18 cellular contexts compared by ENCODE assay signal in the genomic region with DNA sequence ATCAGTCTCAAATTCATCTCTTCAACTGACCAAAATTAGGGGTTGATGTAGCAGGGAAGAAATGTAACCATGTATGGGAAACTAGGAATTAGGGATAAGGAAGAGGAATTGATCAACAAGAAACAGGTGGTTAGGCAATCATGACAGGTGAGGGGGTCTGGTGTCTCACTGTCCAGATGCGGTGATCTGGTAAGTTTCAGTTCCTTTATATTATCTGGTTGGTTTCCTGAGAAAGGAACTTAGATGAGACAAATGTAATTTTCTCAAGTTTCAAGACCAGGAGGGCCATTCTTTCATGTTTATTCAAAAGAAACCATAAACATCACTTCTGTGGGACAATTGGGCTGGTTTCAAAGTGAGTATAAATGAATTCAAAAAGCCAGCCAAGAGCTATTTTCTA.
DNase-seq lines count a peak whose midpoint lies in the region; ATAC-seq, FAIRE-seq and TF ChIP-seq lines count a peak whose summit lies in the region.
"Had no signal": no experiment of that assay in that cellular context is flagged by ENCODE, and none has a peak within 500 bp of the region (broad histone marks: within the 10 kb centered on the region; RNA-seq: fewer than 3 reads in every experiment).

No MANE protein-coding gene starts in this region.

- intact Hi-C loops in GM12878 (cut with micrococcal nuclease; ENCODE audit: unreplicated experiment), result no loop called here
- intact Hi-C loops in Right ventricle myocardium inferior (cut with DNase I), result no loop called here

- H3K27ac ChIP-seq in GM12878 (ENCODE audit: control insufficient read depth, insufficient read depth), result no peak overlapping the region
- H3K27ac ChIP-seq: C4-2B, gastrocnemius medialis, stomach had no signal

- TF ChIP-seq EP300 in GM12878 (IDR thresholded peaks at IDR 0.05; ENCODE audit: borderline replicate concordance in 1 of 2, control insufficient read depth in 1 of 2, low read depth in 2 of 2, low read length in 2 of 2), result no peak

- in situ Hi-C loops in GM12878 (cut with MboI), result no loop called here

- no peaks in the 10 kb centered on the region for H3K79me2 ChIP-seq in GM12878 (ENCODE audit: control insufficient read depth, insufficient read depth, low read length)

- POLR2A ChIA-PET in GM12878 (lab: Charles Lee), result no interaction called here

- no peak overlapping the region for H3K4me2 ChIP-seq in GM12878 (ENCODE audit: control insufficient read depth, insufficient read depth)

- CTCF ChIA-PET in GM12878 (lab: Yijun Ruan, JAX), result no interaction called here

- no peak for TF ChIP-seq POLR2A in GM12878 (IDR thresholded peaks at IDR 0.05; ENCODE audit: low read depth, low read length)

- no TSS peak for BruUV-seq in GM12878 (replicated peaks; lab: Mats Ljungman, UMichigan)

- no peaks in the 10 kb centered on the region for H3K4me1 ChIP-seq in GM12878 (ENCODE audit: control insufficient read depth, insufficient read depth, low read length)
- H3K4me1 ChIP-seq: gastrocnemius medialis, stomach had no signal

- no peak for TF ChIP-seq RAD21 in GM12878 (IDR thresholded peaks at IDR 0.05; ENCODE audit: insufficient read depth, low read depth, low read length)

- peak; percentile 54 for FAIRE-seq in GM12878 (lab: Jason Lieb, UNC)

- no peaks in the 10 kb centered on the region for H4K20me1 ChIP-seq in GM12878 (ENCODE audit: control insufficient read depth, insufficient read depth)

- H2AFZ ChIP-seq in GM12878 (ENCODE audit: control insufficient read depth, low read depth, low read length), result no peak overlapping the region

- DNase-seq in GM12878 (ENCODE audit: low read depth, low spot score) (peak; percentile 9), Right ventricle myocardium inferior (ENCODE audit: missing footprints) (no peak), GOT3 (lab: John Stamatoyannopoulos, UW) (no peak), SW 1271 (lab: John Stamatoyannopoulos, UW) (no peak), putamen (ENCODE audit: low spot score) (no peak)
- DNase-seq: activated CD4-positive, alpha-beta T cell treated with anti-CD3 and anti-CD28 coated beads for 1 hour; gastrocnemius medialis; IMR-90; kidney glomerular epithelial cell; naive B cell; NCI-H1930; retina; stimulated activated CD4-positive, alpha-beta T cell treated with anti-CD3 and anti-CD28 coated beads, Interleukin-4, amount 100 ng/mL, for 24 hours; stomach had no signal

- no peak overlapping the region for H3K4me3 ChIP-seq in GM12878
- H3K4me3 ChIP-seq: gastrocnemius medialis, stomach had no signal

- SMC1A ChIA-PET in GM12878 (lab: Charles Lee; ENCODE audit: uncharacterized antibody, unreplicated experiment), result no interaction called here

- TF ChIP-seq CTCF in GM12878 (IDR thresholded peaks at IDR 0.05 in 2 of 3, conservative IDR thresholded peaks at IDR 0.05 in 1 of 3; ENCODE audit: control insufficient read depth in 2 of 3, extremely low read depth in 1 of 3, insufficient read depth in 1 of 3, low read depth in 3 of 3, low read length in 3 of 3), result no peak

- no peaks in the 10 kb centered on the region for H3K27me3 ChIP-seq in GM12878 (replicated peaks in 1 of 2; ENCODE audit: control insufficient read depth in 2 of 2, insufficient read depth in 2 of 2, low read length in 1 of 2)
- H3K27me3 ChIP-seq: gastrocnemius medialis, stomach had no signal

- 0% methylated on average over 1 of the region's 1 CpG for WGBS in GM12878 (ENCODE audit: insufficient coverage, insufficient replicate concordance, low lambda C conversion rate, missing lambda C conversion rate)

- H3K9ac ChIP-seq in GM12878 (ENCODE audit: control insufficient read depth, insufficient read depth, low read length), result no peak overlapping the region

- ATAC-seq in GM18909 (IDR thresholded peaks at IDR 0.05; ENCODE audit: poor library complexity, unreplicated experiment) (peak; percentile 91), GM21723 (IDR thresholded peaks at IDR 0.05; ENCODE audit: unreplicated experiment) (peak; percentile 93), HG03135 (IDR thresholded peaks at IDR 0.05; ENCODE audit: unreplicated experiment) (peak; percentile 93), GM12878 (peak; percentile 96), Right ventricle myocardium inferior (no peak)
- ATAC-seq: gastrocnemius medialis had no signal

- RAD21 ChIA-PET in GM12878 (lab: Charles Lee; ENCODE audit: unreplicated experiment), result no interaction called here

- no peaks in the 10 kb centered on the region for H3K36me3 ChIP-seq in GM12878 (ENCODE audit: control insufficient read depth in 2 of 2, insufficient read depth in 2 of 2, low read length in 1 of 2)
- H3K36me3 ChIP-seq: gastrocnemius medialis, stomach had no signal

- H3K9me3 ChIP-seq in GM12878 (replicated peaks; ENCODE audit: control insufficient read depth, insufficient read depth, low read length), result no peaks in the 10 kb centered on the region; the same call in 2 of the 3 replicates
- H3K9me3 ChIP-seq: gastrocnemius medialis had no signal

TF ChIP-seq in GM12878, 131 proteins besides CTCF, POLR2A, EP300 and RAD21 (continues in another document):
- no peak for TF ChIP-seq GATAD2B (conservative IDR thresholded peaks at IDR 0.05; ENCODE audit: low read depth)
- TF ChIP-seq SPI1 (IDR thresholded peaks at IDR 0.05; ENCODE audit: borderline replicate concordance, insufficient read depth, low read depth, low read length), result peak; percentile 93
- no peak for TF ChIP-seq NBN (IDR thresholded peaks at IDR 0.05)
- TF ChIP-seq, protein P1, sequence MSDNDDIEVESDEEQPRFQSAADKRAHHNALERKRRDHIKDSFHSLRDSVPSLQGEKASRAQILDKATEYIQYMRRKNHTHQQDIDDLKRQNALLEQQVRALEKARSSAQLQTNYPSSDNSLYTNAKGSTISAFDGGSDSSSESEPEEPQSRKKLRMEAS (IDR thresholded peaks at IDR 0.05; ENCODE audit: low read depth, low read length), result no peak
- TF ChIP-seq, protein P2, sequence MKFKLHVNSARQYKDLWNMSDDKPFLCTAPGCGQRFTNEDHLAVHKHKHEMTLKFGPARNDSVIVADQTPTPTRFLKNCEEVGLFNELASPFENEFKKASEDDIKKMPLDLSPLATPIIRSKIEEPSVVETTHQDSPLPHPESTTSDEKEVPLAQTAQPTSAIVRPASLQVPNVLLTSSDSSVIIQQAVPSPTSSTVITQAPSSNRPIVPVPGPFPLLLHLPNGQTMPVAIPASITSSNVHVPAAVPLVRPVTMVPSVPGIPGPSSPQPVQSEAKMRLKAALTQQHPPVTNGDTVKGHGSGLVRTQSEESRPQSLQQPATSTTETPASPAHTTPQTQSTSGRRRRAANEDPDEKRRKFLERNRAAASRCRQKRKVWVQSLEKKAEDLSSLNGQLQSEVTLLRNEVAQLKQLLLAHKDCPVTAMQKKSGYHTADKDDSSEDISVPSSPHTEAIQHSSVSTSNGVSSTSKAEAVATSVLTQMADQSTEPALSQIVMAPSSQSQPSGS (IDR thresholded peaks at IDR 0.05; ENCODE audit: low read length), result peak; percentile 43; the same call in 1 of the 2 replicates
- TF ChIP-seq FOXM1 (IDR thresholded peaks at IDR 0.05; ENCODE audit: low read depth, low read length), result 0 out of 2 replicates have a peak, but pooled peaks have one; percentile 34
- TF ChIP-seq NFIC (IDR thresholded peaks at IDR 0.05; ENCODE audit: low read depth, low read length), result peak; percentile 68
- peak; percentile 51; the same call in 1 of the 2 replicates for TF ChIP-seq MTA3 (IDR thresholded peaks at IDR 0.05; ENCODE audit: borderline replicate concordance, low read length)
- peak; percentile 42; the same call in 1 of the 2 replicates for TF ChIP-seq IRF4 (IDR thresholded peaks at IDR 0.05; ENCODE audit: low read depth, low read length)
- no peak for TF ChIP-seq ETV6 (conservative IDR thresholded peaks at IDR 0.05 in 1 of 2, IDR thresholded peaks at IDR 0.05 in 1 of 2; ENCODE audit: borderline replicate concordance in 1 of 2, low read depth in 1 of 2)
- TF ChIP-seq NR2C1 (IDR thresholded peaks at IDR 0.05), result no peak
- TF ChIP-seq IKZF1 (conservative IDR thresholded peaks at IDR 0.05), result peak; percentile 64; the same call in 1 of the 2 replicates
- TF ChIP-seq DPF2 (IDR thresholded peaks at IDR 0.05), result peak; percentile 71
- TF ChIP-seq JUND (IDR thresholded peaks at IDR 0.05; ENCODE audit: low read depth, low read length), result no peak
- TF ChIP-seq NFYA (IDR thresholded peaks at IDR 0.05; ENCODE audit: borderline replicate concordance, low read depth, low read length), result no peak
- TF ChIP-seq IKZF2 (IDR thresholded peaks at IDR 0.05), result peak; percentile 80 to 85
- TF ChIP-seq TCF12 (IDR thresholded peaks at IDR 0.05; ENCODE audit: low read depth, low read length), result peak; percentile 84; the same call in 1 of the 2 replicates
- TF ChIP-seq RUNX3 (IDR thresholded peaks at IDR 0.05; ENCODE audit: low read length), result peak; percentile 78
- TF ChIP-seq PAX5 (IDR thresholded peaks at IDR 0.05; ENCODE audit: borderline replicate concordance, low read depth, low read length), result 0 out of 2 replicates have a peak, but pooled peaks have one; percentile 21
- TF ChIP-seq BCL11A (IDR thresholded peaks at IDR 0.05; ENCODE audit: low read depth, low read length), result 0 out of 2 replicates have a peak, but pooled peaks have one; percentile 63
- no peak for TF ChIP-seq SIN3A (IDR thresholded peaks at IDR 0.05; ENCODE audit: low read depth, low read length)
- 0 out of 2 replicates have a peak, but pooled peaks have one; percentile 39 for TF ChIP-seq TCF3 (IDR thresholded peaks at IDR 0.05; ENCODE audit: borderline replicate concordance, insufficient read depth, low read depth, low read length)
- no peak for TF ChIP-seq SP1 (IDR thresholded peaks at IDR 0.05; ENCODE audit: low read depth, low read length)
- peak; percentile 24; the same call in 1 of the 2 replicates for TF ChIP-seq ZNF217 (IDR thresholded peaks at IDR 0.05)
- TF ChIP-seq, protein P3, sequence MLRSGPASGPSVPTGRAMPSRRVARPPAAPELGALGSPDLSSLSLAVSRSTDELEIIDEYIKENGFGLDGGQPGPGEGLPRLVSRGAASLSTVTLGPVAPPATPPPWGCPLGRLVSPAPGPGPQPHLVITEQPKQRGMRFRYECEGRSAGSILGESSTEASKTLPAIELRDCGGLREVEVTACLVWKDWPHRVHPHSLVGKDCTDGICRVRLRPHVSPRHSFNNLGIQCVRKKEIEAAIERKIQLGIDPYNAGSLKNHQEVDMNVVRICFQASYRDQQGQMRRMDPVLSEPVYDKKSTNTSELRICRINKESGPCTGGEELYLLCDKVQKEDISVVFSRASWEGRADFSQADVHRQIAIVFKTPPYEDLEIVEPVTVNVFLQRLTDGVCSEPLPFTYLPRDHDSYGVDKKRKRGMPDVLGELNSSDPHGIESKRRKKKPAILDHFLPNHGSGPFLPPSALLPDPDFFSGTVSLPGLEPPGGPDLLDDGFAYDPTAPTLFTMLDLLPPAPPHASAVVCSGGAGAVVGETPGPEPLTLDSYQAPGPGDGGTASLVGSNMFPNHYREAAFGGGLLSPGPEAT (IDR thresholded peaks at IDR 0.05; ENCODE audit: low read depth), result peak; percentile 21; the same call in 1 of the 2 replicates
- peak; percentile 65 for TF ChIP-seq MTA2 (IDR thresholded peaks at IDR 0.05; ENCODE audit: low read depth)
- peak; percentile 47; the same call in 1 of the 2 replicates for TF ChIP-seq EED (IDR thresholded peaks at IDR 0.05; ENCODE audit: low read depth)
